22 cellular contexts compared by ENCODE assay signal in genomic region chr4:138632856-138633255, GRCh38.
DNase-seq lines count a peak whose midpoint lies in the region; ATAC-seq, FAIRE-seq and TF ChIP-seq lines count a peak whose summit lies in the region.
"Had no signal": no experiment of that assay in that cellular context is flagged by ENCODE, and none has a peak within 500 bp of the region (broad histone marks: within the 10 kb centered on the region; RNA-seq: fewer than 3 reads in every experiment).

No MANE protein-coding gene starts in this region.

- H3K36me3 ChIP-seq in astrocyte (ENCODE audit: insufficient read depth, low read length) = no peaks in the 10 kb centered on the region
- H3K36me3 ChIP-seq in pancreas = no peaks in the 10 kb centered on the region
- H3K36me3 ChIP-seq in heart left ventricle = no peaks in the 10 kb centered on the region

- intact Hi-C loops in pancreas (cut with DNase I) = no loop called here
- intact Hi-C loops in heart left ventricle (cut with DNase I) = no loop called here

- peaks cover 8% of the 10 kb centered on the region for H3K4me1 Mint-ChIP-seq in astrocyte (ENCODE audit: low read depth, unreplicated experiment)
- H3K4me1 Mint-ChIP-seq in neural crest cell = no peaks in the 10 kb centered on the region
- H3K4me1 Mint-ChIP-seq in activated T-cell treated with anti-CD3 and anti-CD28 coated beads, Interleukin-2, amount 50 U/mL, for 24 hours (ENCODE audit: low read depth) = no peaks in the 10 kb centered on the region
- H3K4me1 Mint-ChIP-seq: B cell had no signal

- no peaks in the 10 kb centered on the region for H3K36me3 Mint-ChIP-seq in astrocyte (ENCODE audit: low read depth, unreplicated experiment)
- no peaks in the 10 kb centered on the region for H3K36me3 Mint-ChIP-seq in neural crest cell (ENCODE audit: low read depth)
- H3K36me3 Mint-ChIP-seq in activated T-cell treated with anti-CD3 and anti-CD28 coated beads, Interleukin-2, amount 50 U/mL, for 24 hours (ENCODE audit: low read depth) = no peaks in the 10 kb centered on the region
- H3K36me3 Mint-ChIP-seq: CD8-positive, alpha-beta T cell had no signal

- no peaks in the 10 kb centered on the region for H3K9me3 Mint-ChIP-seq in astrocyte (ENCODE audit: unreplicated experiment)
- H3K9me3 Mint-ChIP-seq in neural crest cell = peaks cover 5% of the 10 kb centered on the region
- H3K9me3 Mint-ChIP-seq in activated T-cell treated with anti-CD3 and anti-CD28 coated beads, Interleukin-2, amount 50 U/mL, for 24 hours = no peaks in the 10 kb centered on the region
- H3K9me3 Mint-ChIP-seq: CD8-positive, alpha-beta T cell had no signal

- H3K4me2 ChIP-seq in astrocyte (ENCODE audit: low read length) = peak overlapping the region; percentile 2

- TF ChIP-seq POLR2A in heart left ventricle (IDR thresholded peaks at IDR 0.05) = no peak

- no peak overlapping the region for H2AFZ ChIP-seq in astrocyte (ENCODE audit: low read depth, low read length)

- TF ChIP-seq CTCF in astrocyte (IDR thresholded peaks at IDR 0.05; ENCODE audit: insufficient read depth, low read depth, low read length) (no peak), neural crest cell (conservative IDR thresholded peaks at IDR 0.05) (no peak), pancreas (IDR thresholded peaks at IDR 0.05) (no peak), heart left ventricle (IDR thresholded peaks at IDR 0.05) (no peak)

- H3K27me3 ChIP-seq in astrocyte (ENCODE audit: insufficient read depth, low read length) (no peaks in the 10 kb centered on the region), pancreas (no peaks in the 10 kb centered on the region), heart left ventricle (no peaks in the 10 kb centered on the region)

- 67 to 77% methylated on average over 3 of the region's 3 CpGs for WGBS in pancreas, 2 donors
- 75 to 89% (median 85%) methylated on average over 3 of the region's 3 CpGs for WGBS in heart left ventricle, 4 donors

- H3K9ac ChIP-seq in astrocyte (ENCODE audit: low read length) = no peak overlapping the region

- FAIRE-seq in astrocyte (lab: Jason Lieb, UNC) (no peak), pancreas (lab: Jason Lieb, UNC) (no peak)
- FAIRE-seq: GM12892, GM19239, HepG2 had no signal

- H3K4me3 ChIP-seq in astrocyte (ENCODE audit: insufficient read depth, low read depth, low read length) (no peak overlapping the region), pancreas (no peak overlapping the region), heart left ventricle (no peak overlapping the region)
- H3K4me3 ChIP-seq: SK-N-MC had no signal

- no peak overlapping the region for H3K4me3 Mint-ChIP-seq in astrocyte (ENCODE audit: unreplicated experiment)
- H3K4me3 Mint-ChIP-seq in neural crest cell = no peak overlapping the region
- H3K4me3 Mint-ChIP-seq in activated T-cell treated with anti-CD3 and anti-CD28 coated beads, Interleukin-2, amount 50 U/mL, for 24 hours = no peak overlapping the region
- H3K4me3 Mint-ChIP-seq: B cell; CD8-positive, alpha-beta T cell had no signal

- no peaks in the 10 kb centered on the region for H4K20me1 ChIP-seq in astrocyte (ENCODE audit: insufficient read depth, low read length)

- peak; percentile 61 for DNase-seq in M059J (ENCODE audit: low read depth)
- DNase-seq in astrocyte (ENCODE audit: low read depth) = peak; percentile 31
- no peak for DNase-seq in neural crest cell (ENCODE audit: low read depth, low spot score)
- DNase-seq in activated T-cell treated with anti-CD3 and anti-CD28 coated beads, Interleukin-2, amount 50 U/mL, for 24 hours = no peak
- no peak for DNase-seq in pancreas
- no peak for DNase-seq in SHP77 treated with DMSO at 0.1 percent for 48 hours (lab: John Stamatoyannopoulos, UW)
- DNase-seq in heart left ventricle = no peak
- DNase-seq: Caco-2; CD8-positive, alpha-beta T cell; DMS 273 treated with DMSO at 0.1 percent for 48 hours; Karpas-422; NCI-H1930; NCI-H2107; NCI-H524 treated with DMSO at 0.1 percent for 48 hours; NCI-H774; SIG-M5 had no signal

- ATAC-seq in pancreas (no peak), heart left ventricle (no peak)
- ATAC-seq: CD8-positive, alpha-beta T cell; HepG2 had no signal

- H3K9me3 ChIP-seq in astrocyte (ENCODE audit: insufficient read depth, low read depth, low read length) (no peaks in the 10 kb centered on the region), pancreas (no peaks in the 10 kb centered on the region), heart left ventricle (no peaks in the 10 kb centered on the region)
- H3K9me3 ChIP-seq: Caco-2 had no signal

- H3K4me1 ChIP-seq in astrocyte (ENCODE audit: insufficient read depth, low read length) = peaks cover 7% of the 10 kb centered on the region
- no peaks in the 10 kb centered on the region for H3K4me1 ChIP-seq in pancreas
- H3K4me1 ChIP-seq in heart left ventricle = no peaks in the 10 kb centered on the region
- H3K4me1 ChIP-seq: Caco-2 had no signal

- H3K79me2 ChIP-seq in astrocyte (ENCODE audit: insufficient read depth, low read length) = no peaks in the 10 kb centered on the region

- H3K27ac ChIP-seq in astrocyte (ENCODE audit: low read depth, low read length) = no peak overlapping the region
- H3K27ac ChIP-seq in pancreas = no peak overlapping the region
- no peak overlapping the region for H3K27ac ChIP-seq in heart left ventricle
- H3K27ac ChIP-seq: C4-2B, SK-N-MC had no signal

- H3K27ac Mint-ChIP-seq in astrocyte (ENCODE audit: unreplicated experiment) (no peak overlapping the region), neural crest cell (ENCODE audit: unreplicated experiment) (peak overlapping the region; percentile 2)
- H3K27ac Mint-ChIP-seq in activated T-cell treated with anti-CD3 and anti-CD28 coated beads, Interleukin-2, amount 50 U/mL, for 24 hours = no peak overlapping the region
- H3K27ac Mint-ChIP-seq: B cell; CD8-positive, alpha-beta T cell had no signal

- H3K27me3 Mint-ChIP-seq in astrocyte (ENCODE audit: low read depth, unreplicated experiment) = no peaks in the 10 kb centered on the region
- no peaks in the 10 kb centered on the region for H3K27me3 Mint-ChIP-seq in neural crest cell (ENCODE audit: low read depth)
- no peaks in the 10 kb centered on the region for H3K27me3 Mint-ChIP-seq in activated T-cell treated with anti-CD3 and anti-CD28 coated beads, Interleukin-2, amount 50 U/mL, for 24 hours
- H3K27me3 Mint-ChIP-seq: B cell had no signal

Comparison
In these comparisons a context has a peak if more than half of its experiments do, and no peak if none do; other contexts are left out.
1. DNase-seq: peak in M059J (single experiment) and astrocyte (single experiment); none in neural crest cell (single experiment), activated T-cell treated with anti-CD3 and anti-CD28 coated beads, Interleukin-2, amount 50 U/mL, for 24 hours (single experiment), pancreas (0 of 6), SHP77 treated with DMSO at 0.1 percent for 48 hours (single experiment) and heart left ventricle (0 of 5).